Comparison of ENCODE assay signal across 8 cellular contexts in the genomic region with DNA sequence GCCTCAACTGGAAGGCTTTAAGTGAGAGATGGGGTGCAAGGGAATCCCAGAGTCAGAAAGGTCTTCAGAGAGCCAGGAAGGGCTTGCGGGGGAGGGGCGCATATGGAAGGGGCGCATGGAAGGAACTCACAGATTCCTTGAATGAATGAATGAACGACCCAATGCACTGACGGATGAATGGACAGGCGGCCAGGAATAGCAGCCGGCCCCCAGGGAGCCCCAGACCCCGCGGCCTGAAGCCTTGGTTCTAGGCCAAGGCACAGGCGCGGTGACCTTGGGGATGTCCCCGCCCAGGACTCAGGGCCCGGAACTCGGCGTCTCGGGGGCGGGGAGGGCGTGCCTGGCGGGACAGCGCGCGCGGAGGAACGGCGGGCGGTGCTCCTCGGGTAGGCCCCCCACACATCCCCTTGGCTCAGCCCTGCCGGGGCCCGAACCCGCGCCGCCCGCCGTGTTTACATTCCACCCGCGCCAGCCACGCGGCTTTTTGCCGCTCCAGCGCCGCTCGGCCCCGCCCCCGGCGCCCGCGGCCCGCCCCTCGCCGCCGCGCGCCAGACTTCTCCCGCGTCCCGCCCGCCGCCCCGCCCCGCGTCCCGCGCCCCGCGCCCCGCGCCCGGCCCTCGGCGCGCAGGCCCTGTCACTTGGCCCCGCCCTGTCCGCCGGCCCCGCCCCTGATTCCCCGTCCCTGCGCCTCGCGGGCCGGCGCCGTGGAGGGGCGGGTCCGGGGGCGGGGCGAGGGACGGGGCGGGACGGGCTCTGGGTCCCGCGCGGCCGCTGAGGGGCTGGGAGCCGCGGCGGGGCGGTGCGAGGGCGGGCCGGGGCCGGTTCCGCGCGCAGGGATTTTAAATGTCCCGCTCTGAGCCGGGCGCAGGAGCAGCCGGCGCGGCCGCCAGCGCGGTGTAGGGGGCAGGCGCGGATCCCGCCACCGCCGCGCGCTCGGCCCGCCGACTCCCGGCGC. TPM values are rescaled to one million over a fixed set of nuclear protein-coding genes. Genes with fewer than 3 reads are reported as not detected.
DNase-seq lines count a peak whose midpoint lies in the region; ATAC-seq, FAIRE-seq and TF ChIP-seq lines count a peak whose summit lies in the region.

A gene (plus strand): TSS at position 867 of the 955 bp plus-strand sequence. CDS start 565 bp downstream, outside the sequence.

- no peaks in the 10 kb centered on the region for H3K36me3 ChIP-seq in right atrium auricular region

- ATAC-seq in HG02678 (IDR thresholded peaks at IDR 0.05; ENCODE audit: unreplicated experiment) (peak; percentile 73), T-helper 17 cell (peak; percentile 93)

- H3K36me3 Mint-ChIP-seq in T-helper 17 cell (ENCODE audit: low read depth): no peaks in the 10 kb centered on the region

- H3K4me1 Mint-ChIP-seq in T-helper 17 cell: peaks cover 7% of the 10 kb centered on the region

- peak; percentile 87 for DNase-seq in GM12892 (ENCODE audit: insufficient read length)
- DNase-seq in NCI-H1417 (lab: John Stamatoyannopoulos, UW): peak; percentile 83 to 86 (median 85)
- peak; percentile 91 to 99 (median 96) for DNase-seq in T-helper 17 cell
- DNase-seq in amniotic stem cell (lab: John Stamatoyannopoulos, UW): peak; percentile 67
- DNase-seq in right atrium auricular region (ENCODE audit: low spot score): peak; percentile 81
- peak; percentile 22 for DNase-seq in pulmonary artery endothelial cell (ENCODE audit: low read depth, low spot score)
- peak; percentile 100 for DNase-seq in urothelium cell line (ENCODE audit: low spot score)

- H3K9me3 ChIP-seq in T-helper 17 cell (ENCODE audit: control insufficient read depth, low read length, poor library complexity, severe bottlenecking) (no peaks in the 10 kb centered on the region), right atrium auricular region (no peaks in the 10 kb centered on the region)

- FAIRE-seq in GM12892 (lab: Jason Lieb, UNC) (peak; percentile 93), urothelium cell line (lab: Jason Lieb, UNC) (peak; percentile 96)

- peak within 1 kb of the TSS; percentile 50 to 66 for H3K4me3 ChIP-seq in right atrium auricular region

- no peaks in the 10 kb centered on the region for H3K27me3 ChIP-seq in right atrium auricular region

- TF ChIP-seq POLR2A in GM12892 (IDR thresholded peaks at IDR 0.05; ENCODE audit: low read depth, low read length): peak; percentile 67; the same call in 1 of the 2 replicates

- no peaks in the 10 kb centered on the region for H3K27me3 Mint-ChIP-seq in T-helper 17 cell

- no peak for TF ChIP-seq CTCF in right atrium auricular region (IDR thresholded peaks at IDR 0.05)

- H3K27ac ChIP-seq in right atrium auricular region: peak within 1 kb of the TSS; percentile 62 to 76

- H3K4me3 Mint-ChIP-seq in T-helper 17 cell: peak within 1 kb of the TSS; percentile 95

- H3K27ac Mint-ChIP-seq in T-helper 17 cell: peak within 1 kb of the TSS; percentile 85

- peaks cover 0 to 15% of the 10 kb centered on the region in 2 donors for H3K4me1 ChIP-seq in right atrium auricular region

RNA-seq across cellular contexts. Expression of the gene that starts here (rescaled TPM):
- polyA plus RNA-seq in GM12892 (2012; ENCODE audit: missing spikeins): 20.3 TPM
- total RNA-seq in T-helper 17 cell: 1 to 10 TPM; 3.8 to 7.4 TPM
- 1 to 10 TPM; 4.4 to 5.5 TPM for total RNA-seq in right atrium auricular region
- total RNA-seq in pulmonary artery endothelial cell: 6.5 and 7.4 TPM in 2 replicates

Comparison
In these comparisons a context has a peak if more than half of its experiments do, and no peak if none do; other contexts are left out.
1. Peak in every context shown above with its lines: DNase-seq, ATAC-seq, H3K4me3 ChIP-seq and H3K27ac ChIP-seq.
2. DNase-seq: peak in every context shown above with its lines; median percentile 100 in urothelium cell line; 96 in T-helper 17 cell; 87 in GM12892; 85 in NCI-H1417; 81 in right atrium auricular region; 67 in amniotic stem cell; 22 in pulmonary artery endothelial cell.